20 cellular contexts compared by ENCODE assay signal in genomic region chr17:77824102-77824779, GRCh38.
A peak's percentile ranks its signal among the peaks of the same experiment; 100 is the strongest.
DNase-seq lines count a peak whose midpoint lies in the region; ATAC-seq and TF ChIP-seq lines count a peak whose summit lies in the region.
"Had no signal": no experiment of that assay in that cellular context is flagged by ENCODE, and none has a peak within 500 bp of the region (broad histone marks: within the 10 kb centered on the region; RNA-seq: fewer than 3 reads in every experiment).

No MANE protein-coding gene starts in this region.

- 0 out of 2 replicates have a peak, but pooled peaks cover 9% of the 10 kb centered on the region for H3K4me1 ChIP-seq in HEK293 (ENCODE audit: control insufficient read depth, insufficient read depth, low read length)
- no peaks in the 10 kb centered on the region for H3K4me1 ChIP-seq in lower lobe of right lung
- peaks cover 18% of the 10 kb centered on the region for H3K4me1 ChIP-seq in suprapubic skin
- H3K4me1 ChIP-seq: Caco-2 had no signal

- POLR2A ChIA-PET in HEK293 (lab: Yijun Ruan, JAX), result interaction anchor here (1.0 kb wide), 1 partner anchor 134 kb away, joined by 3 read pairs; the partner anchor contains the start of gene TNRC6C

- no peak for TF ChIP-seq CTCF in HEK293 (tag by site-specific recombination; IDR thresholded peaks at IDR 0.05)
- no peak for TF ChIP-seq CTCF in lower lobe of right lung (IDR thresholded peaks at IDR 0.05)
- TF ChIP-seq CTCF in suprapubic skin (IDR thresholded peaks at IDR 0.05), result no peak

- H3K36me3 ChIP-seq in HEK293 (ENCODE audit: control insufficient read depth in 2 of 2, insufficient read depth in 1 of 2, low read length in 2 of 2), result no peaks in the 10 kb centered on the region
- H3K36me3 ChIP-seq in lower lobe of right lung, result no peaks in the 10 kb centered on the region
- H3K36me3 ChIP-seq in suprapubic skin, result no peaks in the 10 kb centered on the region

- H3K27ac ChIP-seq in HEK293 (ENCODE audit: extremely low read depth, low read depth, low read length) (no peak overlapping the region), lower lobe of right lung (no peak overlapping the region), suprapubic skin (no peak overlapping the region)

- no peaks in the 10 kb centered on the region for H3K27me3 ChIP-seq in lower lobe of right lung (ENCODE audit: low read depth)
- no peaks in the 10 kb centered on the region for H3K27me3 ChIP-seq in suprapubic skin

- intact Hi-C loops in lower lobe of right lung (cut with DNase I), result no loop called here

- H3K9me3 ChIP-seq in HEK293 (ENCODE audit: control insufficient read depth, insufficient read depth, low read depth, low read length) (no peaks in the 10 kb centered on the region), lower lobe of right lung (no peaks in the 10 kb centered on the region), suprapubic skin (no peaks in the 10 kb centered on the region)
- H3K9me3 ChIP-seq: Caco-2 had no signal

- H3K4me3 Mint-ChIP-seq in stimulated activated effector memory CD8-positive, alpha-beta T cell treated with anti-CD3 and anti-CD28 coated beads, Interleukin-12 subunit alpha, Interleukin-12 subunit beta, amount 100 ng/mL, for 72 hours, result no peak overlapping the region
- H3K4me3 Mint-ChIP-seq: CD4-positive, CD25-positive, alpha-beta regulatory T cell; HFFc6 had no signal

- peak; percentile 24 for DNase-seq in lower lobe of right lung
- DNase-seq in stimulated activated effector memory CD8-positive, alpha-beta T cell treated with anti-CD3 and anti-CD28 coated beads, Interleukin-12 subunit alpha, Interleukin-12 subunit beta, amount 100 ng/mL, for 72 hours (ENCODE audit: low spot score in 2 of 2), result no peak
- DNase-seq in putamen (ENCODE audit: low spot score), result no peak
- DNase-seq in ecto neural progenitor cell (ENCODE audit: low spot score), result no peak
- DNase-seq in suprapubic skin (ENCODE audit: low spot score in 2 of 2), result no peak
- DNase-seq: Caco-2; CD4-positive, CD25-positive, alpha-beta regulatory T cell; DND-41; H7; HFFc6; Kasumi-1; NCI-H1694; NCI-H2081; NCI-H2171 treated with DMSO at 0.1 percent for 48 hours; NCI-H524 treated with DMSO at 0.1 percent for 48 hours; NCI-H82 had no signal

- no peaks in the 10 kb centered on the region for H3K9me3 Mint-ChIP-seq in stimulated activated effector memory CD8-positive, alpha-beta T cell treated with anti-CD3 and anti-CD28 coated beads, Interleukin-12 subunit alpha, Interleukin-12 subunit beta, amount 100 ng/mL, for 72 hours
- H3K9me3 Mint-ChIP-seq: CD4-positive, CD25-positive, alpha-beta regulatory T cell; HFFc6 had no signal

- H3K4me3 ChIP-seq in HEK293 (ENCODE audit: low read depth, low read length), result no peak overlapping the region
- no peak overlapping the region for H3K4me3 ChIP-seq in lower lobe of right lung
- no peak overlapping the region for H3K4me3 ChIP-seq in suprapubic skin
- H3K4me3 ChIP-seq: GM12878 had no signal

- TF ChIP-seq POLR2A in suprapubic skin (IDR thresholded peaks at IDR 0.05), result no peak

- peaks cover 13% of the 10 kb centered on the region for H3K4me1 Mint-ChIP-seq in stimulated activated effector memory CD8-positive, alpha-beta T cell treated with anti-CD3 and anti-CD28 coated beads, Interleukin-12 subunit alpha, Interleukin-12 subunit beta, amount 100 ng/mL, for 72 hours

- 85% methylated on average over 11 of the region's 11 CpGs for WGBS in suprapubic skin

- no peak for ATAC-seq in SK-N-SH treated with all-trans-retinoic acid at 6 μM for 48 hours
- ATAC-seq in lower lobe of right lung, result no peak
- no peak for ATAC-seq in stimulated activated effector memory CD8-positive, alpha-beta T cell treated with anti-CD3 and anti-CD28 coated beads, Interleukin-12 subunit alpha, Interleukin-12 subunit beta, amount 100 ng/mL, for 72 hours
- ATAC-seq: GM12878, Panc1 had no signal

- CTCF ChIA-PET in HEK293 (lab: Yijun Ruan, JAX), result interaction anchor here (1.2 kb wide), 1 partner anchor 52 kb away, joined by 4 read pairs; no protein-coding TSS in a partner anchor

- no peaks in the 10 kb centered on the region for H3K36me3 Mint-ChIP-seq in stimulated activated effector memory CD8-positive, alpha-beta T cell treated with anti-CD3 and anti-CD28 coated beads, Interleukin-12 subunit alpha, Interleukin-12 subunit beta, amount 100 ng/mL, for 72 hours
- H3K36me3 Mint-ChIP-seq: CD4-positive, CD25-positive, alpha-beta regulatory T cell had no signal

- no peak for TF ChIP-seq EP300 in suprapubic skin (IDR thresholded peaks at IDR 0.05)

- peak overlapping the region; percentile 6 for H3K27ac Mint-ChIP-seq in stimulated activated effector memory CD8-positive, alpha-beta T cell treated with anti-CD3 and anti-CD28 coated beads, Interleukin-12 subunit alpha, Interleukin-12 subunit beta, amount 100 ng/mL, for 72 hours
- H3K27ac Mint-ChIP-seq: HFFc6 had no signal

TF ChIP-seq in HEK293, 187 proteins besides CTCF, POLR2A, EP300 and RAD21:
- TF ChIP-seq ZNF830 (tag by site-specific recombination; IDR thresholded peaks at IDR 0.05; ENCODE audit: low read depth), result no peak
- TF ChIP-seq ZFP3 (tag by site-specific recombination; IDR thresholded peaks at IDR 0.05; ENCODE audit: low read depth), result peak; percentile 97
- peak; percentile 72 for TF ChIP-seq SCRT1 (tag by site-specific recombination; IDR thresholded peaks at IDR 0.05; ENCODE audit: borderline replicate concordance)
- peak; percentile 84 for TF ChIP-seq SCRT2 (tag by site-specific recombination; IDR thresholded peaks at IDR 0.05)
- no peak for TF ChIP-seq ZNF555 (tag by site-specific recombination; conservative IDR thresholded peaks at IDR 0.05)
- TF ChIP-seq ZNF157 (tag by site-specific recombination; IDR thresholded peaks at IDR 0.05), result no peak
TF ChIP-seq in HEK293: peak in this region for 3.

TF ChIP-seq in SK-N-SH treated with all-trans-retinoic acid at 6 μM for 48 hours, 23 proteins besides CTCF, POLR2A, EP300 and RAD21:
- TF ChIP-seq ZFP3 (CRISPR knock-in tag; IDR thresholded peaks at IDR 0.05) (peak; percentile 99), POU6F1 (CRISPR knock-in tag; IDR thresholded peaks at IDR 0.05; ENCODE audit: borderline replicate concordance, low read depth) (no peak), CREB5 (CRISPR knock-in tag; IDR thresholded peaks at IDR 0.05; ENCODE audit: low read depth) (no peak)

Comparison
In these comparisons a context has a peak if more than half of its experiments do, and no peak if none do; other contexts are left out.
1. Of the 2 proteins assayed by ChIP-seq in both HEK293 and SK-N-SH treated with all-trans-retinoic acid at 6 μM for 48 hours: peak only in HEK293: none; only in SK-N-SH treated with all-trans-retinoic acid at 6 μM for 48 hours: none; in both: ZFP3; in neither: 1.